Comparison of ENCODE assay signal across 8 cellular contexts in genomic region chr1:28232558-28233263, GRCh38. TPM values are rescaled to one million over a fixed set of nuclear protein-coding genes. Genes with fewer than 3 reads are reported as not detected.
DNase-seq lines count a peak whose midpoint lies in the region; ATAC-seq and TF ChIP-seq lines count a peak whose summit lies in the region.

Gene DNAJC8 (minus strand): TSS chr1:28233029. CDS start chr1:28232998, 31 bp downstream.

- no peaks in the 10 kb centered on the region for H3K9me3 Mint-ChIP-seq in activated CD4-positive, alpha-beta T cell treated with anti-CD3 and anti-CD28 coated beads, Interleukin-2, amount 10 ng/mL, durations not matched to agents 24 days and 14 days

- H3K4me3 ChIP-seq in colonic mucosa, result peak within 1 kb of the TSS; percentile 81

- DNase-seq in ACHN (peak; percentile 90), NCI-H69 (lab: John Stamatoyannopoulos, UW) (peak; percentile 92), colonic mucosa (peak; percentile 98)
- DNase-seq in activated CD4-positive, alpha-beta T cell treated with anti-CD3 and anti-CD28 coated beads, Interleukin-2, amount 10 ng/mL, durations not matched to agents 24 days and 14 days, result peak; percentile 99
- DNase-seq in stimulated activated CD4-positive, alpha-beta T cell treated with anti-CD3 and anti-CD28 coated beads, Interleukin-1b, Interleukin-23, amount 100 ng/mL, for 24 hours (ENCODE audit: low read depth in 4 of 4, low spot score in 1 of 4), result peak; percentile 89 to 99 (median 94)

- H3K9ac ChIP-seq in colonic mucosa (ENCODE audit: low read depth in 2 of 2, low read length in 2 of 2), result peak within 1 kb of the TSS; percentile 91

- H3K27ac Mint-ChIP-seq in activated CD4-positive, alpha-beta T cell treated with anti-CD3 and anti-CD28 coated beads, Interleukin-2, amount 10 ng/mL, durations not matched to agents 24 days and 14 days, result peak within 1 kb of the TSS; percentile 90

- no peaks in the 10 kb centered on the region for H3K36me3 ChIP-seq in colonic mucosa

- peaks cover 14% of the 10 kb centered on the region for H3K4me1 Mint-ChIP-seq in activated CD4-positive, alpha-beta T cell treated with anti-CD3 and anti-CD28 coated beads, Interleukin-2, amount 10 ng/mL, durations not matched to agents 24 days and 14 days

- peaks cover 14% of the 10 kb centered on the region for H3K4me1 ChIP-seq in colonic mucosa

- in situ Hi-C loops in ACHN (cut with HindIII; ENCODE audit: low pct_ligation_motif_present, low pct_unique_long_range_greater_than_20kb, low sequenced_read_pairs), result no loop called here

- H3K9me3 ChIP-seq in colonic mucosa, result no peaks in the 10 kb centered on the region

- no peaks in the 10 kb centered on the region for H3K27me3 ChIP-seq in colonic mucosa
- H3K27me3 ChIP-seq in layer of hippocampus (ENCODE audit: control insufficient read depth, insufficient read depth, low read length), result no peaks in the 10 kb centered on the region

- intact Hi-C loops in activated CD4-positive, alpha-beta T cell treated with anti-CD3 and anti-CD28 coated beads, Interleukin-2, amount 10 ng/mL, durations not matched to agents 24 days and 14 days (cut with micrococcal nuclease), result loop anchor here (2.0 kb wide), 1 partner anchor 32 kb away; no protein-coding TSS in a partner anchor
- intact Hi-C loops in colonic mucosa (cut with DNase I), result no loop called here

- H3K27ac ChIP-seq in colonic mucosa, result peak within 1 kb of the TSS; percentile 48
- peak within 1 kb of the TSS; percentile 84 for H3K27ac ChIP-seq in layer of hippocampus (ENCODE audit: low read depth, low read length)

- peak; percentile 34 for ATAC-seq in GM19025 (IDR thresholded peaks at IDR 0.05; ENCODE audit: low read depth, unreplicated experiment)
- ATAC-seq in HG03439 (IDR thresholded peaks at IDR 0.05; ENCODE audit: unreplicated experiment), result peak; percentile 56

- H3K27me3 Mint-ChIP-seq in activated CD4-positive, alpha-beta T cell treated with anti-CD3 and anti-CD28 coated beads, Interleukin-2, amount 10 ng/mL, durations not matched to agents 24 days and 14 days, result no peaks in the 10 kb centered on the region

- H3K4me3 Mint-ChIP-seq in activated CD4-positive, alpha-beta T cell treated with anti-CD3 and anti-CD28 coated beads, Interleukin-2, amount 10 ng/mL, durations not matched to agents 24 days and 14 days, result peak within 1 kb of the TSS; percentile 90

- peaks cover 12% of the 10 kb centered on the region for H3K36me3 Mint-ChIP-seq in activated CD4-positive, alpha-beta T cell treated with anti-CD3 and anti-CD28 coated beads, Interleukin-2, amount 10 ng/mL, durations not matched to agents 24 days and 14 days (ENCODE audit: low read depth)

- TF ChIP-seq CTCF in colonic mucosa (IDR thresholded peaks at IDR 0.05), result no peak

RNA-seq across cellular contexts. Expression of gene DNAJC8, which starts in this region (rescaled TPM):
- 98.4 and 103 TPM in 2 replicates for total RNA-seq in activated CD4-positive, alpha-beta T cell treated with anti-CD3 and anti-CD28 coated beads, Interleukin-2, amount 10 ng/mL, durations not matched to agents 24 days and 14 days
- total RNA-seq in colonic mucosa, result 10 to 100 TPM; 53.1 to 57.2 TPM

Comparison
In these comparisons a context has a peak if more than half of its experiments do, and no peak if none do; other contexts are left out.
1. Peak in every context shown above with its lines: DNase-seq, ATAC-seq, H3K4me3 ChIP-seq and H3K27ac ChIP-seq.